34 cellular contexts compared by ENCODE assay signal in the genomic region with DNA sequence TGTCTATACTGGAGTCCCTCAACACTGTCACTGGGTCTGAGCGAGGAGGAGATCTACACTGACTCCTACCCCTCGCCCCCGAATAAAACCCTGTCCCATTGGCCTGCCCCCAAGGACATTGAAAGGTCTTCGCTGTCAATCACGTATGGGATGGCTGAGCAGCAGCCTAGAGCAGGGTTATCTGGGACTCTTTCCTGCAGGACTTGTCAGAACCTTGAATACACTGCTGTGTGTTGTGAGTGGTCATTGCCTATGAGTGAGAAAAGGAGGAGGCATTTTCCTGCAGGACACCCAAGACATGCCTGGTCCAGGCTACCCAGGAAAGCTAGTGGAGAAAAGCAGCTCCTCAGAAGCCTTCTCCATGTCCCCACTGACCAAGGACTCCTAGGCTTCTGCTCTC. TPM values are rescaled to one million over a fixed set of nuclear protein-coding genes. Genes with fewer than 3 reads are reported as not detected.
"Had no signal": no experiment of that assay in that cellular context is flagged by ENCODE, and none has a peak within 500 bp of the region (broad histone marks: within the 10 kb centered on the region; RNA-seq: fewer than 3 reads in every experiment).

No MANE protein-coding gene starts in this region.

- H2AFZ ChIP-seq: hepatocyte had no signal

- H3K27ac Mint-ChIP-seq: activated CD4-positive, alpha-beta T cell treated with anti-CD3 and anti-CD28 coated beads for 36 hours; activated naive CD4-positive, alpha-beta T cell treated with anti-CD3 and anti-CD28 coated beads, Interleukin-2, amount 50 U/mL, for 72 hours; activated T-cell treated with anti-CD3 and anti-CD28 coated beads, Interleukin-2, amount 50 U/mL, for 72 hours; naive thymus-derived CD8-positive, alpha-beta T cell; stimulated activated effector memory CD8-positive, alpha-beta T cell treated with anti-CD3 and anti-CD28 coated beads, Interleukin-12 subunit alpha, Interleukin-12 subunit beta, amount 100 ng/mL, for 72 hours; stimulated activated naive CD8-positive, alpha-beta T cell treated with anti-CD3 and anti-CD28 coated beads, Interleukin-15, Interleukin-2, amounts not matched to agents 100 ng/mL and 50 ng/mL, for 24 hours had no signal

- H3K4me3 Mint-ChIP-seq: activated CD4-positive, alpha-beta T cell treated with anti-CD3 and anti-CD28 coated beads for 36 hours; activated T-cell treated with anti-CD3 and anti-CD28 coated beads, Interleukin-2, amount 50 U/mL, for 72 hours; naive thymus-derived CD8-positive, alpha-beta T cell; neural crest cell; stimulated activated effector memory CD8-positive, alpha-beta T cell treated with anti-CD3 and anti-CD28 coated beads, Interleukin-12 subunit alpha, Interleukin-12 subunit beta, amount 100 ng/mL, for 72 hours; stimulated activated naive CD8-positive, alpha-beta T cell treated with anti-CD3 and anti-CD28 coated beads, Interleukin-15, Interleukin-2, amounts not matched to agents 100 ng/mL and 50 ng/mL, for 24 hours had no signal

- H3K27ac ChIP-seq: colonic mucosa, gastroesophageal sphincter, pancreas, psoas muscle, sigmoid colon, thoracic aorta, uterus had no signal

- H3K27me3 ChIP-seq: colonic mucosa, gastroesophageal sphincter, hepatocyte, pancreas, sigmoid colon, uterus had no signal

- H3K9me3 ChIP-seq: colonic mucosa, gastroesophageal sphincter, pancreas, psoas muscle, sigmoid colon, thoracic aorta, uterus had no signal

- DNase-seq: activated CD4-positive, alpha-beta T cell treated with anti-CD3 and anti-CD28 coated beads for 36 hours; activated CD4-positive, alpha-beta T cell treated with anti-CD3 and anti-CD28 coated beads, Interleukin-2, amount 50 U/mL, for 4 hours; activated CD4-positive, CD25-positive, alpha-beta regulatory T cell; activated naive CD4-positive, alpha-beta T cell; activated T-cell treated with anti-CD3 and anti-CD28 coated beads for 4 hours; activated T-cell treated with anti-CD3 and anti-CD28 coated beads, Interleukin-2, amount 50 U/mL, for 72 hours; colonic mucosa; effector CD8-positive, alpha-beta T cell; left cardiac atrium; left ventricle myocardium superior; mammary epithelial cell; midbrain; naive thymus-derived CD8-positive, alpha-beta T cell; nucleus accumbens; pancreas; psoas muscle; sigmoid colon; small intestine; stimulated activated CD4-positive, alpha-beta T cell treated with anti-CD3 and anti-CD28 coated beads, Interleukin-4, amount 100 ng/mL, for 24 hours; trophoblast cell; uterus had no signal

- H3K9me3 Mint-ChIP-seq: activated naive CD4-positive, alpha-beta T cell treated with anti-CD3 and anti-CD28 coated beads, Interleukin-2, amount 50 U/mL, for 72 hours; activated T-cell treated with anti-CD3 and anti-CD28 coated beads, Interleukin-2, amount 50 U/mL, for 72 hours; naive thymus-derived CD8-positive, alpha-beta T cell; neural crest cell; stimulated activated effector memory CD8-positive, alpha-beta T cell treated with anti-CD3 and anti-CD28 coated beads, Interleukin-12 subunit alpha, Interleukin-12 subunit beta, amount 100 ng/mL, for 72 hours; stimulated activated naive CD8-positive, alpha-beta T cell treated with anti-CD3 and anti-CD28 coated beads, Interleukin-15, Interleukin-2, amounts not matched to agents 100 ng/mL and 50 ng/mL, for 24 hours had no signal

- H3K27me3 Mint-ChIP-seq: activated CD4-positive, alpha-beta T cell treated with anti-CD3 and anti-CD28 coated beads for 36 hours; stimulated activated naive CD8-positive, alpha-beta T cell treated with anti-CD3 and anti-CD28 coated beads, Interleukin-15, Interleukin-2, amounts not matched to agents 100 ng/mL and 50 ng/mL, for 24 hours had no signal

- H3K4me3 ChIP-seq: colonic mucosa, gastroesophageal sphincter, hepatocyte, pancreas, psoas muscle, sigmoid colon, thoracic aorta, uterus had no signal

- ATAC-seq: activated CD4-positive, alpha-beta T cell treated with anti-CD3 and anti-CD28 coated beads for 36 hours; activated naive CD4-positive, alpha-beta T cell treated with anti-CD3 and anti-CD28 coated beads, Interleukin-2, amount 50 U/mL, for 72 hours; activated T-cell treated with anti-CD3 and anti-CD28 coated beads, Interleukin-2, amount 50 U/mL, for 72 hours; gastroesophageal sphincter; left cardiac atrium; left ventricle myocardium superior; naive thymus-derived CD8-positive, alpha-beta T cell; pancreas; psoas muscle; stimulated activated effector memory CD8-positive, alpha-beta T cell treated with anti-CD3 and anti-CD28 coated beads, Interleukin-12 subunit alpha, Interleukin-12 subunit beta, amount 100 ng/mL, for 72 hours had no signal

- H3K4me2 ChIP-seq: hepatocyte had no signal

- H3K4me1 ChIP-seq: colonic mucosa, uterus had no signal

- H3K36me3 ChIP-seq: uterus had no signal

RNA-seq across cellular contexts. Expression of a gene that starts 40.0 kb away (rescaled TPM):
- total RNA-seq: activated CD4-positive, alpha-beta T cell treated with anti-CD3 and anti-CD28 coated beads for 36 hours; activated naive CD4-positive, alpha-beta T cell treated with anti-CD3 and anti-CD28 coated beads, Interleukin-2, amount 50 U/mL, for 72 hours; activated T-cell treated with anti-CD3 and anti-CD28 coated beads, Interleukin-2, amount 50 U/mL, for 72 hours; bronchial epithelial cell; colonic mucosa; gastroesophageal sphincter; left cardiac atrium; left ventricle myocardium superior; mammary epithelial cell; naive thymus-derived CD8-positive, alpha-beta T cell; neural crest cell; sigmoid colon; subcutaneous adipose tissue; thoracic aorta; uterus had no signal
- polyA plus RNA-seq: esophagus; mammary epithelial cell; naive thymus-derived CD8-positive, alpha-beta T cell; sigmoid colon had no signal

RNA-seq across cellular contexts. Expression of a gene that starts 45.6 kb away (rescaled TPM):
- total RNA-seq: activated CD4-positive, alpha-beta T cell treated with anti-CD3 and anti-CD28 coated beads for 36 hours; activated naive CD4-positive, alpha-beta T cell treated with anti-CD3 and anti-CD28 coated beads, Interleukin-2, amount 50 U/mL, for 72 hours; activated T-cell treated with anti-CD3 and anti-CD28 coated beads, Interleukin-2, amount 50 U/mL, for 72 hours; bronchial epithelial cell; dermis microvascular lymphatic vessel endothelial cell; fibroblast of lung; gastroesophageal sphincter; left cardiac atrium; left ventricle myocardium superior; mammary epithelial cell; naive thymus-derived CD8-positive, alpha-beta T cell; neural crest cell; psoas muscle; sigmoid colon; subcutaneous adipose tissue; thoracic aorta; uterus had no signal
- polyA plus RNA-seq: fibroblast of lung; hepatocyte; keratinocyte; mammary epithelial cell; naive thymus-derived CD8-positive, alpha-beta T cell; sigmoid colon; small intestine had no signal
